In the genomic region with DNA sequence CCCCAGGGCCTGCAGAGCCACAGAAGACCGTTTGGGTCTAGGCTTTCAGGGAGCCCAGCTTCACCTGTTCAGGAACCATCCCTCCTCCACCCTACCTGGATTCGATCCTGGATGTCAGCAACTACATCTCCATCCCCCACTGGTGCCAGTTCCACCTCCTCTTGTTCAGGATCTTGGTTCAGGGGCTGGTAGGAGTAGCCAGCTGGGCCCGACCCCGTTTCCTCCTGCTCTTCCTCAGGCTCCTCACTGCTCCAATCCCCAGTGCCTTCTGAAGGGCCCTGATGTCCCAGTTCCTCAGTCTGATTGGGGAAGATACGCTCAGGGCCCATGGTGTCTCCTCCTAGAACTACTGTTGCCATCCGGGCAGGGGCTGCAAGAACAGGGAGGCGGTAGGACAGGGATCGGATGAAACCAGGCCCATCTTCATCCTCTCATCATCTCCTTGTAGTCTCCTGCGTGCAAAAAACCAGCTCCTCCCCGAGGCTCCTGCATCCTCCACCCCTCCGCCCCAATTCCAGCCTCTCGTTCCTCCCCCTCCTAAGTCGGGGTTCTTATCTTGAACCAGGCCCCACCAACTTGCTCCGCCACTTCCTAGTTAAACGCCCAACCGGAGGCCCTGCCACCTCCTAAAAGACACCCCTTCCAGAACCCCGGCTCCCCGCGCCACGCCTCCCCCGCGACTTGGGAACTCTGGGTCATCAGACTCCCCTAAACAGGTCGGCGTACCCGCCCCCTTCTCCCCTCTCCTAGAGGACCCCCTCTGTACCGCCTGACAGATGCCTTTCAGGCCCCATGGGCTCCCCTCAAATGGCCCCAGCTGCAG, we compare ENCODE assay signal across 8 cellular contexts.
DNase-seq lines count a peak whose midpoint lies in the region; ATAC-seq and TF ChIP-seq lines count a peak whose summit lies in the region.

No MANE protein-coding gene starts in this region.

- no peak for TF ChIP-seq EP300 in Ishikawa (IDR thresholded peaks at IDR 0.05; ENCODE audit: borderline replicate concordance)

- peak overlapping the region; percentile 90 for H3K9ac ChIP-seq in adipocyte (ENCODE audit: low read length)

- ATAC-seq in GM18517 (IDR thresholded peaks at IDR 0.05; ENCODE audit: unreplicated experiment) (peak; percentile 2), HG02610 (IDR thresholded peaks at IDR 0.05; ENCODE audit: unreplicated experiment) (no peak)

- H3K27ac ChIP-seq in ACC112 (ENCODE audit: low read depth, low read length): peak overlapping the region; percentile 16; the same call in 1 of the 2 replicates

- peaks cover 28% of the 10 kb centered on the region for H3K4me1 ChIP-seq in ACC112 (ENCODE audit: control insufficient read depth, insufficient read depth, low read length, unreplicated experiment)
- peaks cover 44% of the 10 kb centered on the region for H3K4me1 ChIP-seq in adipocyte (ENCODE audit: control insufficient read depth, insufficient read depth, low read length)

- no peak for TF ChIP-seq RAD21 in Ishikawa (IDR thresholded peaks at IDR 0.05; ENCODE audit: low read depth)

- peak overlapping the region; percentile 89 for H3K4me3 ChIP-seq in ACC112 (ENCODE audit: low read depth, low read length)
- H3K4me3 ChIP-seq in adipocyte (ENCODE audit: low read length): peak overlapping the region; percentile 94
- peak overlapping the region; percentile 70 for H3K4me3 ChIP-seq in iPS-18c (ENCODE audit: insufficient read depth, low read depth, low read length)

- H3K9me3 ChIP-seq in adipocyte (ENCODE audit: control insufficient read depth, low read length) (no peaks in the 10 kb centered on the region), iPS-18c (ENCODE audit: control insufficient read depth, insufficient read depth, low read length) (no peaks in the 10 kb centered on the region)

- H3K79me2 ChIP-seq in ACC112 (ENCODE audit: control insufficient read depth, insufficient read depth, low read length, unreplicated experiment): peaks cover 53% of the 10 kb centered on the region

- H3K27me3 ChIP-seq in ACC112 (ENCODE audit: insufficient read depth, low read length) (no peaks in the 10 kb centered on the region), adipocyte (replicated peaks; ENCODE audit: control insufficient read depth, insufficient read depth, low read length) (no peaks in the 10 kb centered on the region)

- H3K36me3 ChIP-seq in ACC112 (ENCODE audit: insufficient read depth, low read length) (peaks cover 7% of the 10 kb centered on the region; the same call in 1 of the 2 replicates), adipocyte (ENCODE audit: control insufficient read depth, insufficient read depth, low read length, severe bottlenecking) (peaks cover 47% of the 10 kb centered on the region)

- peak overlapping the region; percentile 81 for H2AFZ ChIP-seq in ACC112 (ENCODE audit: low read length, unreplicated experiment)

- DNase-seq in adipocyte (ENCODE audit: low read depth): no peak
- DNase-seq in stimulated activated naive CD4-positive, alpha-beta T cell treated with Interleukin-2 at 50 U/mL for 16 hours (lab: John Stamatoyannopoulos, UW): peak; percentile 79
- DNase-seq in NCI-H128 (lab: John Stamatoyannopoulos, UW; ENCODE audit: unreplicated experiment): no peak

TF ChIP-seq in Ishikawa, 13 proteins besides CTCF, POLR2A, EP300 and RAD21:
- TF ChIP-seq TEAD4 (IDR thresholded peaks at IDR 0.05) (no peak), EGR1 (IDR thresholded peaks at IDR 0.05) (0 out of 2 replicates have a peak, but pooled peaks have one; percentile 4)
TF ChIP-seq in Ishikawa: peak in this region for 1.
